Comparison of ENCODE assay signal across 1 cellular context in genomic region chr16:69744363-69745231, GRCh38.
TF ChIP-seq lines count a peak whose summit lies in the region.

No MANE protein-coding gene starts in this region.

TF ChIP-seq in GM12878, 131 proteins besides CTCF, POLR2A, EP300 and RAD21:
- TF ChIP-seq FOXM1 (IDR thresholded peaks at IDR 0.05; ENCODE audit: low read depth, low read length) (no peak), CBX5 (IDR thresholded peaks at IDR 0.05; ENCODE audit: low read depth) (no peak), HDAC6 (IDR thresholded peaks at IDR 0.05; ENCODE audit: unreplicated experiment) (no peak), MTA2 (IDR thresholded peaks at IDR 0.05; ENCODE audit: low read depth) (no peak), SIX5 (IDR thresholded peaks at IDR 0.05; ENCODE audit: low read depth, low read length, severe bottlenecking) (no peak), SMC3 (IDR thresholded peaks at IDR 0.05; ENCODE audit: borderline replicate concordance, low read length) (no peak), CHD4 (IDR thresholded peaks at IDR 0.05) (no peak), SMAD1 (IDR thresholded peaks at IDR 0.05; ENCODE audit: low read depth, partially characterized antibody) (no peak), GABPA (IDR thresholded peaks at IDR 0.05; ENCODE audit: low read depth) (no peak), REST (IDR thresholded peaks at IDR 0.05; ENCODE audit: low read depth, low read length) (no peak), ZZZ3 (IDR thresholded peaks at IDR 0.05; ENCODE audit: control insufficient read depth, insufficient read length, low read depth) (no peak), STAT1 (conservative IDR thresholded peaks at IDR 0.05) (no peak)
- TF ChIP-seq, protein P1, sequence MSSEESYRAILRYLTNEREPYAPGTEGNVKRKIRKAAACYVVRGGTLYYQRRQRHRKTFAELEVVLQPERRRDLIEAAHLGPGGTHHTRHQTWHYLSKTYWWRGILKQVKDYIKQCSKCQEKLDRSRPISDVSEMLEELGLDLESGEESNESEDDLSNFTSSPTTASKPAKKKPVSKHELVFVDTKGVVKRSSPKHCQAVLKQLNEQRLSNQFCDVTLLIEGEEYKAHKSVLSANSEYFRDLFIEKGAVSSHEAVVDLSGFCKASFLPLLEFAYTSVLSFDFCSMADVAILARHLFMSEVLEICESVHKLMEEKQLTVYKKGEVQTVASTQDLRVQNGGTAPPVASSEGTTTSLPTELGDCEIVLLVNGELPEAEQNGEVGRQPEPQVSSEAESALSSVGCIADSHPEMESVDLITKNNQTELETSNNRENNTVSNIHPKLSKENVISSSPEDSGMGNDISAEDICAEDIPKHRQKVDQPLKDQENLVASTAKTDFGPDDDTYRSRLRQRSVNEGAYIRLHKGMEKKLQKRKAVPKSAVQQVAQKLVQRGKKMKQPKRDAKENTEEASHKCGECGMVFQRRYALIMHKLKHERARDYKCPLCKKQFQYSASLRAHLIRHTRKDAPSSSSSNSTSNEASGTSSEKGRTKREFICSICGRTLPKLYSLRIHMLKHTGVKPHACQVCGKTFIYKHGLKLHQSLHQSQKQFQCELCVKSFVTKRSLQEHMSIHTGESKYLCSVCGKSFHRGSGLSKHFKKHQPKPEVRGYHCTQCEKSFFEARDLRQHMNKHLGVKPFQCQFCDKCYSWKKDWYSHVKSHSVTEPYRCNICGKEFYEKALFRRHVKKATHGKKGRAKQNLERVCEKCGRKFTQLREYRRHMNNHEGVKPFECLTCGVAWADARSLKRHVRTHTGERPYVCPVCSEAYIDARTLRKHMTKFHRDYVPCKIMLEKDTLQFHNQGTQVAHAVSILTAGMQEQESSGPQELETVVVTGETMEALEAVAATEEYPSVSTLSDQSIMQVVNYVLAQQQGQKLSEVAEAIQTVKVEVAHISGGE (CRISPR knock-in tag; IDR thresholded peaks at IDR 0.05) = no peak
TF ChIP-seq in GM12878: peak in this region for 0.
